17 cellular contexts compared by ENCODE assay signal in the genomic region with DNA sequence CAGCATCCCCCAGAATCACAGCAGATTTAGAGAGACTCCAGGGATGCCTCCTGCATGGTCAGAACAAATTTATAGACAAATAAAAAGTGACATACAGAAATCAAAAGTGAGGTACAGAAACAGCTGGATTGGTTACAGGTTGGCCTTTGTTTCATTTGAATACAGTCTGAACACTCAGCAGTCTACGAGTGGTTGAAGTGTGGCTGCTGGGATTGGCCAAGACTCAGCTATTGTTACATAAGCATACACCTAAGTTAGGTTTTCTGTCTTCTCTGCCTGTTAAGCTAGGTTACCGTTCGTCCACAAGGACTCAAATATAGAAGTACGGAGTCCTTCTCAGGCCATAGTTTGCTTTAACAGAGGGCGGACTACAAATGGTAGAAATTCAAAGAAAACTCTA.
DNase-seq lines count a peak whose midpoint lies in the region; TF ChIP-seq lines count a peak whose summit lies in the region.
"Had no signal": no experiment of that assay in that cellular context is flagged by ENCODE, and none has a peak within 500 bp of the region (broad histone marks: within the 10 kb centered on the region; RNA-seq: fewer than 3 reads in every experiment).

No MANE protein-coding gene starts in this region.

- H3K36me3 ChIP-seq in Caco-2 (ENCODE audit: control insufficient read depth, insufficient read depth, low read length) (no peaks in the 10 kb centered on the region), PC-9 (ENCODE audit: low read depth) (no peaks in the 10 kb centered on the region), hepatocyte (replicated peaks; ENCODE audit: insufficient read depth, low read depth) (no peaks in the 10 kb centered on the region), tibial nerve (no peaks in the 10 kb centered on the region)
- H3K36me3 ChIP-seq: HAP-1 had no signal

- TF ChIP-seq POLR2A in tibial nerve (IDR thresholded peaks at IDR 0.05) = no peak

- CTCF ChIA-PET in Caco-2 (lab: Charles Lee) (no interaction called here), PC-9 (lab: Charles Lee) (no interaction called here)

- H3K9me2 ChIP-seq in PC-9 (ENCODE audit: insufficient read depth) (no peaks in the 10 kb centered on the region), hepatocyte (replicated peaks; ENCODE audit: insufficient read depth) (no peaks in the 10 kb centered on the region)

- H3K27ac ChIP-seq in PC-9 (no peak overlapping the region), epithelial cell of prostate (peak overlapping the region; percentile 2), hepatocyte (peak overlapping the region; percentile 51), tibial nerve (no peak overlapping the region)

- 0 out of 2 replicates have a peak overlapping the region, but pooled peaks have one; percentile 18 for H3K4me2 ChIP-seq in PC-9
- no peak overlapping the region for H3K4me2 ChIP-seq in hepatocyte
- H3K4me2 ChIP-seq: GM23338 had no signal

- H4K20me1 ChIP-seq in PC-9 (ENCODE audit: insufficient read depth) (no peaks in the 10 kb centered on the region), hepatocyte (ENCODE audit: insufficient read depth, poor library complexity, severe bottlenecking) (no peaks in the 10 kb centered on the region)

- H3K4me1 Mint-ChIP-seq in Caco-2 (ENCODE audit: low read depth, unreplicated experiment) = peaks cover 12% of the 10 kb centered on the region
- H3K4me1 Mint-ChIP-seq: CD4-positive, alpha-beta memory T cell; GM23338 had no signal

- H3K9me3 ChIP-seq in Caco-2 (no peaks in the 10 kb centered on the region), PC-9 (ENCODE audit: insufficient read depth, low read depth) (no peaks in the 10 kb centered on the region), hepatocyte (ENCODE audit: low read depth) (no peaks in the 10 kb centered on the region), tibial nerve (no peaks in the 10 kb centered on the region)
- H3K9me3 ChIP-seq: HAP-1 had no signal

- no peak for TF ChIP-seq EP300 in tibial nerve (IDR thresholded peaks at IDR 0.05)

- H2AFZ ChIP-seq in PC-9 = no peak overlapping the region
- no peak overlapping the region for H2AFZ ChIP-seq in hepatocyte
- H2AFZ ChIP-seq: GM23338 had no signal

- DNase-seq in Caco-2 (no peak), PC-9 (no peak), epithelial cell of prostate (ENCODE audit: low read depth, low spot score) (no peak), hepatocyte (ENCODE audit: low spot score) (no peak), tibial nerve (ENCODE audit: low spot score in 2 of 2) (no peak), GOT3 (lab: John Stamatoyannopoulos, UW) (no peak), NCI-H187 treated with DMSO at 0.1 percent for 48 hours (lab: John Stamatoyannopoulos, UW) (no peak)
- DNase-seq: C1 segment of cervical spinal cord; CD4-positive, alpha-beta memory T cell; COR-L47; DMS153; EL; GDM1; HFFc6 had no signal

- H3K27me3 Mint-ChIP-seq in Caco-2 (ENCODE audit: insufficient read depth, unreplicated experiment) = no peaks in the 10 kb centered on the region

- no peaks in the 10 kb centered on the region for H3K36me3 Mint-ChIP-seq in Caco-2 (ENCODE audit: insufficient read depth, unreplicated experiment)
- H3K36me3 Mint-ChIP-seq: CD4-positive, alpha-beta memory T cell had no signal

- H3K27ac Mint-ChIP-seq in Caco-2 (ENCODE audit: unreplicated experiment) = peak overlapping the region; percentile 4
- H3K27ac Mint-ChIP-seq: CD4-positive, alpha-beta memory T cell; GM23338; HFFc6 had no signal

- TF ChIP-seq CTCF in Caco-2 (IDR thresholded peaks at IDR 0.05; ENCODE audit: insufficient read depth in 1 of 2, low read depth in 1 of 2, low read length in 1 of 2, severe bottlenecking in 1 of 2, unreplicated experiment in 1 of 2) (no peak), PC-9 (conservative IDR thresholded peaks at IDR 0.05) (no peak), hepatocyte (IDR thresholded peaks at IDR 0.05; ENCODE audit: poor library complexity) (no peak), tibial nerve (IDR thresholded peaks at IDR 0.05) (no peak)

- H3K27me3 ChIP-seq in Caco-2 (replicated peaks; ENCODE audit: control insufficient read depth, insufficient read depth, low read length) = no peaks in the 10 kb centered on the region
- H3K27me3 ChIP-seq in PC-9 (ENCODE audit: insufficient read depth, low read depth) = no peaks in the 10 kb centered on the region
- H3K27me3 ChIP-seq in hepatocyte = no peaks in the 10 kb centered on the region
- H3K27me3 ChIP-seq in tibial nerve = no peaks in the 10 kb centered on the region

- POLR2A ChIA-PET in Caco-2 (lab: Charles Lee) (no interaction called here), PC-9 (lab: Charles Lee; ENCODE audit: unreplicated experiment) (no interaction called here)

- no peaks in the 10 kb centered on the region for H3F3A ChIP-seq in PC-9 (ENCODE audit: insufficient read depth, low read depth)

- intact Hi-C loops in Caco-2 (cut with micrococcal nuclease; ENCODE audit: unreplicated experiment) (loop anchor here (10.0 kb wide), 1 partner anchor 558 kb away; no protein-coding TSS in a partner anchor), PC-9 (cut with micrococcal nuclease; ENCODE audit: unreplicated experiment) (no loop called here)

- H3K4me3 Mint-ChIP-seq in Caco-2 (ENCODE audit: unreplicated experiment) = no peak overlapping the region
- H3K4me3 Mint-ChIP-seq: CD4-positive, alpha-beta memory T cell; GM23338; HFFc6 had no signal

- no peaks in the 10 kb centered on the region for H3K9me3 Mint-ChIP-seq in Caco-2 (ENCODE audit: unreplicated experiment)
- H3K9me3 Mint-ChIP-seq: GM23338, HFFc6 had no signal

- H3K4me1 ChIP-seq in Caco-2 = peaks cover 2% of the 10 kb centered on the region
- peaks cover 20% of the 10 kb centered on the region for H3K4me1 ChIP-seq in PC-9 (replicated peaks; ENCODE audit: insufficient read depth)
- H3K4me1 ChIP-seq in hepatocyte (ENCODE audit: insufficient read depth) = peaks cover 7% of the 10 kb centered on the region
- H3K4me1 ChIP-seq in tibial nerve = no peaks in the 10 kb centered on the region
- H3K4me1 ChIP-seq: HAP-1 had no signal

- 91% methylated on average over 5 of the region's 5 CpGs for WGBS in hepatocyte (ENCODE audit: low lambda C conversion rate, missing lambda C conversion rate)
- WGBS in tibial nerve, 2 donors = 86 to 91% methylated on average over 5 of the region's 5 CpGs

- no TSS peak for BruUV-seq in Caco-2 (replicated peaks; lab: Mats Ljungman, UMichigan)
- no TSS peak for BruUV-seq in PC-9 (replicated peaks; lab: Mats Ljungman, UMichigan)

- H3K79me2 ChIP-seq in PC-9 (ENCODE audit: low read depth) (no peaks in the 10 kb centered on the region), hepatocyte (no peaks in the 10 kb centered on the region)

- H3K4me3 ChIP-seq in Caco-2 (ENCODE audit: low read depth, low read length) (no peak overlapping the region), PC-9 (no peak overlapping the region), hepatocyte (no peak overlapping the region), tibial nerve (no peak overlapping the region)
- H3K4me3 ChIP-seq: GM12878, GM23338, HAP-1 had no signal

Comparison
In these comparisons a context has a peak if more than half of its experiments do, and no peak if none do; other contexts are left out.
1. H3K27ac ChIP-seq: peak in epithelial cell of prostate (single experiment) and hepatocyte (single experiment); none in PC-9 (single experiment) and tibial nerve (0 of 4).